1 cellular context compared by ENCODE assay signal in the genomic region with DNA sequence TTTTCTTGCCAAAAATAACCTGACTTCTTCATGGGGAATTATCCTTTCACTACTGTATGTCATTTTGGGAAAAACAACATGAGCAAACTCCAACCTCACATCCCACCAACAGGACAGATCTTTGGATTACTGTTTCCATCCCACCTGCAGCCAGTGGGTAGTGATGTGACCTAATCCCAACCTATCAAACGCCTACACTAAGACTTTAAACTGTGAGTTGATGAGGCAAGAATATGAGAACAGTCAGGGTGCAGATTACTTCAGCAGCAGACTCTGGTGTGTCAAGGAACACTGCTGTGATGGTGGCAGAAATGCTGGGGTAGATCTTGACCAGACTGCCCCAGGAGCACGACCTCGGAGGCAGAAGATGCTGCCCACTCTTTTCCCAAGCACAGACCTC.
TF ChIP-seq lines count a peak whose summit lies in the region.

No MANE protein-coding gene starts in this region.

TF ChIP-seq in H1, 55 proteins besides CTCF, POLR2A, EP300 and RAD21:
- no peak for TF ChIP-seq NANOG (IDR thresholded peaks at IDR 0.05; ENCODE audit: insufficient read depth, low read depth, low read length, poor library complexity, severe bottlenecking)
- TF ChIP-seq KDM4A (IDR thresholded peaks at IDR 0.05; ENCODE audit: low read depth, low read length, severe bottlenecking): no peak
- no peak for TF ChIP-seq RFX5 (IDR thresholded peaks at IDR 0.05; ENCODE audit: borderline replicate concordance, low read depth, low read length)
- no peak for TF ChIP-seq SRF (IDR thresholded peaks at IDR 0.05; ENCODE audit: low read depth, low read length)
- no peak for TF ChIP-seq CTBP2 (IDR thresholded peaks at IDR 0.05; ENCODE audit: borderline replicate concordance, insufficient read depth, insufficient read length, low read length)
- TF ChIP-seq RBBP5 (IDR thresholded peaks at IDR 0.05; ENCODE audit: borderline replicate concordance, low read depth, low read length): no peak
- TF ChIP-seq EGR1 (IDR thresholded peaks at IDR 0.05; ENCODE audit: borderline replicate concordance, low read depth, low read length): no peak
- TF ChIP-seq BCL11A (IDR thresholded peaks at IDR 0.05; ENCODE audit: low read depth in 2 of 2, low read length in 2 of 2): no peak
- no peak for TF ChIP-seq FOSL1 (IDR thresholded peaks at IDR 0.05; ENCODE audit: insufficient read depth, low read depth, low read length)
- no peak for TF ChIP-seq CHD2 (IDR thresholded peaks at IDR 0.05; ENCODE audit: low read length)
- TF ChIP-seq BRCA1 (IDR thresholded peaks at IDR 0.05; ENCODE audit: low read depth, low read length): no peak
- TF ChIP-seq, protein P1, sequence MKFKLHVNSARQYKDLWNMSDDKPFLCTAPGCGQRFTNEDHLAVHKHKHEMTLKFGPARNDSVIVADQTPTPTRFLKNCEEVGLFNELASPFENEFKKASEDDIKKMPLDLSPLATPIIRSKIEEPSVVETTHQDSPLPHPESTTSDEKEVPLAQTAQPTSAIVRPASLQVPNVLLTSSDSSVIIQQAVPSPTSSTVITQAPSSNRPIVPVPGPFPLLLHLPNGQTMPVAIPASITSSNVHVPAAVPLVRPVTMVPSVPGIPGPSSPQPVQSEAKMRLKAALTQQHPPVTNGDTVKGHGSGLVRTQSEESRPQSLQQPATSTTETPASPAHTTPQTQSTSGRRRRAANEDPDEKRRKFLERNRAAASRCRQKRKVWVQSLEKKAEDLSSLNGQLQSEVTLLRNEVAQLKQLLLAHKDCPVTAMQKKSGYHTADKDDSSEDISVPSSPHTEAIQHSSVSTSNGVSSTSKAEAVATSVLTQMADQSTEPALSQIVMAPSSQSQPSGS (IDR thresholded peaks at IDR 0.05; ENCODE audit: low read length): no peak
- TF ChIP-seq KDM1A (IDR thresholded peaks at IDR 0.05; ENCODE audit: borderline replicate concordance, low read length): no peak
- TF ChIP-seq, protein P2, sequence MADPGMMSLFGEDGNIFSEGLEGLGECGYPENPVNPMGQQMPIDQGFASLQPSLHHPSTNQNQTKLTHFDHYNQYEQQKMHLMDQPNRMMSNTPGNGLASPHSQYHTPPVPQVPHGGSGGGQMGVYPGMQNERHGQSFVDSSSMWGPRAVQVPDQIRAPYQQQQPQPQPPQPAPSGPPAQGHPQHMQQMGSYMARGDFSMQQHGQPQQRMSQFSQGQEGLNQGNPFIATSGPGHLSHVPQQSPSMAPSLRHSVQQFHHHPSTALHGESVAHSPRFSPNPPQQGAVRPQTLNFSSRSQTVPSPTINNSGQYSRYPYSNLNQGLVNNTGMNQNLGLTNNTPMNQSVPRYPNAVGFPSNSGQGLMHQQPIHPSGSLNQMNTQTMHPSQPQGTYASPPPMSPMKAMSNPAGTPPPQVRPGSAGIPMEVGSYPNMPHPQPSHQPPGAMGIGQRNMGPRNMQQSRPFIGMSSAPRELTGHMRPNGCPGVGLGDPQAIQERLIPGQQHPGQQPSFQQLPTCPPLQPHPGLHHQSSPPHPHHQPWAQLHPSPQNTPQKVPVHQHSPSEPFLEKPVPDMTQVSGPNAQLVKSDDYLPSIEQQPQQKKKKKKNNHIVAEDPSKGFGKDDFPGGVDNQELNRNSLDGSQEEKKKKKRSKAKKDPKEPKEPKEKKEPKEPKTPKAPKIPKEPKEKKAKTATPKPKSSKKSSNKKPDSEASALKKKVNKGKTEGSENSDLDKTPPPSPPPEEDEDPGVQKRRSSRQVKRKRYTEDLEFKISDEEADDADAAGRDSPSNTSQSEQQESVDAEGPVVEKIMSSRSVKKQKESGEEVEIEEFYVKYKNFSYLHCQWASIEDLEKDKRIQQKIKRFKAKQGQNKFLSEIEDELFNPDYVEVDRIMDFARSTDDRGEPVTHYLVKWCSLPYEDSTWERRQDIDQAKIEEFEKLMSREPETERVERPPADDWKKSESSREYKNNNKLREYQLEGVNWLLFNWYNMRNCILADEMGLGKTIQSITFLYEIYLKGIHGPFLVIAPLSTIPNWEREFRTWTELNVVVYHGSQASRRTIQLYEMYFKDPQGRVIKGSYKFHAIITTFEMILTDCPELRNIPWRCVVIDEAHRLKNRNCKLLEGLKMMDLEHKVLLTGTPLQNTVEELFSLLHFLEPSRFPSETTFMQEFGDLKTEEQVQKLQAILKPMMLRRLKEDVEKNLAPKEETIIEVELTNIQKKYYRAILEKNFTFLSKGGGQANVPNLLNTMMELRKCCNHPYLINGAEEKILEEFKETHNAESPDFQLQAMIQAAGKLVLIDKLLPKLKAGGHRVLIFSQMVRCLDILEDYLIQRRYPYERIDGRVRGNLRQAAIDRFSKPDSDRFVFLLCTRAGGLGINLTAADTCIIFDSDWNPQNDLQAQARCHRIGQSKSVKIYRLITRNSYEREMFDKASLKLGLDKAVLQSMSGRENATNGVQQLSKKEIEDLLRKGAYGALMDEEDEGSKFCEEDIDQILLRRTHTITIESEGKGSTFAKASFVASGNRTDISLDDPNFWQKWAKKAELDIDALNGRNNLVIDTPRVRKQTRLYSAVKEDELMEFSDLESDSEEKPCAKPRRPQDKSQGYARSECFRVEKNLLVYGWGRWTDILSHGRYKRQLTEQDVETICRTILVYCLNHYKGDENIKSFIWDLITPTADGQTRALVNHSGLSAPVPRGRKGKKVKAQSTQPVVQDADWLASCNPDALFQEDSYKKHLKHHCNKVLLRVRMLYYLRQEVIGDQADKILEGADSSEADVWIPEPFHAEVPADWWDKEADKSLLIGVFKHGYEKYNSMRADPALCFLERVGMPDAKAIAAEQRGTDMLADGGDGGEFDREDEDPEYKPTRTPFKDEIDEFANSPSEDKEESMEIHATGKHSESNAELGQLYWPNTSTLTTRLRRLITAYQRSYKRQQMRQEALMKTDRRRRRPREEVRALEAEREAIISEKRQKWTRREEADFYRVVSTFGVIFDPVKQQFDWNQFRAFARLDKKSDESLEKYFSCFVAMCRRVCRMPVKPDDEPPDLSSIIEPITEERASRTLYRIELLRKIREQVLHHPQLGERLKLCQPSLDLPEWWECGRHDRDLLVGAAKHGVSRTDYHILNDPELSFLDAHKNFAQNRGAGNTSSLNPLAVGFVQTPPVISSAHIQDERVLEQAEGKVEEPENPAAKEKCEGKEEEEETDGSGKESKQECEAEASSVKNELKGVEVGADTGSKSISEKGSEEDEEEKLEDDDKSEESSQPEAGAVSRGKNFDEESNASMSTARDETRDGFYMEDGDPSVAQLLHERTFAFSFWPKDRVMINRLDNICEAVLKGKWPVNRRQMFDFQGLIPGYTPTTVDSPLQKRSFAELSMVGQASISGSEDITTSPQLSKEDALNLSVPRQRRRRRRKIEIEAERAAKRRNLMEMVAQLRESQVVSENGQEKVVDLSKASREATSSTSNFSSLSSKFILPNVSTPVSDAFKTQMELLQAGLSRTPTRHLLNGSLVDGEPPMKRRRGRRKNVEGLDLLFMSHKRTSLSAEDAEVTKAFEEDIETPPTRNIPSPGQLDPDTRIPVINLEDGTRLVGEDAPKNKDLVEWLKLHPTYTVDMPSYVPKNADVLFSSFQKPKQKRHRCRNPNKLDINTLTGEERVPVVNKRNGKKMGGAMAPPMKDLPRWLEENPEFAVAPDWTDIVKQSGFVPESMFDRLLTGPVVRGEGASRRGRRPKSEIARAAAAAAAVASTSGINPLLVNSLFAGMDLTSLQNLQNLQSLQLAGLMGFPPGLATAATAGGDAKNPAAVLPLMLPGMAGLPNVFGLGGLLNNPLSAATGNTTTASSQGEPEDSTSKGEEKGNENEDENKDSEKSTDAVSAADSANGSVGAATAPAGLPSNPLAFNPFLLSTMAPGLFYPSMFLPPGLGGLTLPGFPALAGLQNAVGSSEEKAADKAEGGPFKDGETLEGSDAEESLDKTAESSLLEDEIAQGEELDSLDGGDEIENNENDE (IDR thresholded peaks at IDR 0.05; ENCODE audit: insufficient replicate concordance, low read length): no peak
- TF ChIP-seq NRF1 (IDR thresholded peaks at IDR 0.05; ENCODE audit: low read depth, low read length): no peak
- no peak for TF ChIP-seq TAF1 (IDR thresholded peaks at IDR 0.05; ENCODE audit: low read depth, low read length)
- no peak for TF ChIP-seq TBP (IDR thresholded peaks at IDR 0.05; ENCODE audit: low read depth, low read length)
- no peak for TF ChIP-seq SAP30 (IDR thresholded peaks at IDR 0.05; ENCODE audit: insufficient read depth, insufficient replicate concordance, low read length)
- no peak for TF ChIP-seq CBX5 (IDR thresholded peaks at IDR 0.05; ENCODE audit: low read depth, low read length)
